In genomic region chr2:29259221-29259620, GRCh38 we compare ENCODE assay signal across 1 cellular context.
TF ChIP-seq lines count a peak whose summit lies in the region.

No MANE protein-coding gene starts in this region.

TF ChIP-seq in GM23338, 12 proteins besides CTCF, POLR2A, EP300 and RAD21 (continued from another document):
- TF ChIP-seq ZNF462 (CRISPR knock-in tag; IDR thresholded peaks at IDR 0.05), result no peak
